ENCODE assay signal across 27 cellular contexts in genomic region chr2:26203091-26203490, GRCh38. TPM values are rescaled to one million over a fixed set of nuclear protein-coding genes. Genes with fewer than 3 reads are reported as not detected.
A peak's percentile ranks its signal among the peaks of the same experiment; 100 is the strongest.
DNase-seq lines count a peak whose midpoint lies in the region; ATAC-seq, FAIRE-seq and TF ChIP-seq lines count a peak whose summit lies in the region.
"Had no signal": no experiment of that assay in that cellular context is flagged by ENCODE, and none has a peak within 500 bp of the region (broad histone marks: within the 10 kb centered on the region; RNA-seq: fewer than 3 reads in every experiment).

No MANE protein-coding gene starts in this region.

- H3K4me1 ChIP-seq in A549, result no peaks in the 10 kb centered on the region
- no peaks in the 10 kb centered on the region for H3K4me1 ChIP-seq in HCT116 (ENCODE audit: control insufficient read depth in 1 of 2, insufficient read depth in 2 of 2, low read length in 2 of 2)
- H3K4me1 ChIP-seq in small intestine (ENCODE audit: control insufficient read depth in 2 of 2, insufficient read depth in 1 of 2, low read depth in 1 of 2, low read length in 1 of 2), result no peaks in the 10 kb centered on the region
- H3K4me1 ChIP-seq: SJSA1 had no signal

- FAIRE-seq in A549 (lab: Jason Lieb, UNC) (no peak), small intestine (lab: Jason Lieb, UNC) (no peak)
- FAIRE-seq: G401.6, HTR-8/SVneo had no signal

- BruUV-seq in HCT116 (replicated peaks; lab: Mats Ljungman, UMichigan), result TSS peak; percentile 27

- H3K27ac ChIP-seq in A549, result no peak overlapping the region
- H3K27ac ChIP-seq in HCT116 (ENCODE audit: low read depth, low read length), result no peak overlapping the region
- H3K27ac ChIP-seq in small intestine (ENCODE audit: low read depth in 1 of 2, low read length in 1 of 2), result no peak overlapping the region
- H3K27ac ChIP-seq: BLaER1 treated with 17β-estradiol and CSF1 and Interleukin-3, amounts not matched to agents 10 nM and 100 nM; SJSA1 had no signal

- H3K4me3 ChIP-seq in A549 (no peak overlapping the region), HCT116 (replicated peaks in 1 of 2; ENCODE audit: low read depth in 1 of 2, low read length in 2 of 2) (no peak overlapping the region), small intestine (ENCODE audit: low read depth in 1 of 2, low read length in 2 of 2) (no peak overlapping the region)
- H3K4me3 ChIP-seq: BLaER1 treated with 17β-estradiol and CSF1 and Interleukin-3, amounts not matched to agents 10 nM and 100 nM; SJSA1 had no signal

- CTCF ChIA-PET in A549 (lab: Yijun Ruan, JAX) (interaction anchor here (0.8 to 1.6 kb wide), 2 partner anchors 18 to 301 kb away, joined by 3 read pairs; no protein-coding TSS in a partner anchor), HCT116 (lab: Charles Lee) (no interaction called here)

- RAD21 ChIA-PET in HCT116 (lab: Charles Lee; ENCODE audit: low non-redundant PET in 1 of 2, low total read pairs in 2 of 2, uncharacterized antibody in 2 of 2, unreplicated experiment in 2 of 2), result no interaction called here

- H3K9ac ChIP-seq in HCT116 (ENCODE audit: low read length), result no peak overlapping the region
- H3K9ac ChIP-seq: BLaER1 treated with 17β-estradiol and CSF1 and Interleukin-3, amounts not matched to agents 10 nM and 100 nM had no signal

- no peak for TF ChIP-seq RAD21 in A549 (conservative IDR thresholded peaks at IDR 0.05 in 1 of 2, IDR thresholded peaks at IDR 0.05 in 1 of 2)
- no peak for TF ChIP-seq RAD21 in HCT116 (IDR thresholded peaks at IDR 0.05; ENCODE audit: low read depth)

- DNase-seq in A549 (ENCODE audit: low read depth in 1 of 2, low spot score in 1 of 2) (no peak), HCT116 (ENCODE audit: low read depth, low spot score) (no peak), NCI-H82 treated with DMSO at 0.1 percent for 48 hours (lab: John Stamatoyannopoulos, UW; ENCODE audit: unreplicated experiment) (peak; percentile 77), glutamatergic neuron (no peak), omental fat pad (ENCODE audit: low spot score) (no peak), small intestine (no peak)
- DNase-seq: AML-193; CD4-positive, alpha-beta T cell; NCI-H1092; NCI-H1417 treated with DMSO at 0.1 percent for 48 hours; NCI-H1694 treated with DMSO at 0.1 percent for 48 hours; NCI-H2081 treated with DMSO at 0.1 percent for 48 hours; NCI-H2171; NCI-H345; NCI-H510A treated with DMSO at 0.1 percent for 48 hours; NCI-H774; Right ventricle myocardium superior; RPMI8226; T-cell had no signal

- H3K4me2 ChIP-seq in A549 (no peak overlapping the region), HCT116 (ENCODE audit: low read length) (no peak overlapping the region)
- H3K4me2 ChIP-seq: BLaER1 treated with 17β-estradiol and CSF1 and Interleukin-3, amounts not matched to agents 10 nM and 100 nM had no signal

- H4K20me1 ChIP-seq in HCT116 (ENCODE audit: insufficient read depth), result no peaks in the 10 kb centered on the region

- H3K27ac Mint-ChIP-seq in glutamatergic neuron (ENCODE audit: unreplicated experiment), result peak overlapping the region; percentile 56
- H3K27ac Mint-ChIP-seq: CD4-positive, alpha-beta T cell; IgD-negative memory B cell had no signal

- no peaks in the 10 kb centered on the region for H3K9me3 ChIP-seq in A549
- no peaks in the 10 kb centered on the region for H3K9me3 ChIP-seq in HCT116 (ENCODE audit: control insufficient read depth in 1 of 2, insufficient read depth in 1 of 2, low read depth in 1 of 2, low read length in 2 of 2)
- no peaks in the 10 kb centered on the region for H3K9me3 ChIP-seq in small intestine (ENCODE audit: control insufficient read depth, low read depth)
- H3K9me3 ChIP-seq: SJSA1 had no signal

- TF ChIP-seq POLR2A in A549 (IDR thresholded peaks at IDR 0.05; ENCODE audit: low read length), result no peak
- no peak for TF ChIP-seq POLR2A in HCT116 (IDR thresholded peaks at IDR 0.05; ENCODE audit: borderline replicate concordance, extremely low read depth, insufficient read depth, insufficient read length)

- H3K4me3 Mint-ChIP-seq in glutamatergic neuron (ENCODE audit: unreplicated experiment), result no peak overlapping the region
- H3K4me3 Mint-ChIP-seq: CD4-positive, alpha-beta T cell; IgD-negative memory B cell; T-cell had no signal

- H3K36me3 ChIP-seq in HCT116 (ENCODE audit: control insufficient read depth in 1 of 2, insufficient read depth in 2 of 2, low read length in 2 of 2) (peaks cover 9 to 23% of the 10 kb centered on the region in 2 experiments; a peak in 3 of 4 replicates), small intestine (ENCODE audit: control insufficient read depth in 2 of 2, insufficient read depth in 2 of 2, low read length in 2 of 2) (peaks cover 23 to 38% of the 10 kb centered on the region in 2 donors)

- peaks cover 7% of the 10 kb centered on the region for H3K4me1 Mint-ChIP-seq in glutamatergic neuron (ENCODE audit: low read depth, unreplicated experiment)
- H3K4me1 Mint-ChIP-seq: T-cell had no signal

- H3K27me3 Mint-ChIP-seq in glutamatergic neuron (ENCODE audit: unreplicated experiment), result no peaks in the 10 kb centered on the region
- H3K27me3 Mint-ChIP-seq: CD4-positive, alpha-beta T cell; IgD-negative memory B cell; T-cell had no signal

- H3K79me2 ChIP-seq in HCT116 (ENCODE audit: insufficient read depth, low read length), result no peaks in the 10 kb centered on the region

- intact Hi-C loops in HCT116 (cut with micrococcal nuclease), result no loop called here

- H3K36me3 Mint-ChIP-seq in glutamatergic neuron (ENCODE audit: unreplicated experiment), result no peaks in the 10 kb centered on the region

- no peak overlapping the region for H2AFZ ChIP-seq in HCT116 (ENCODE audit: low read depth, low read length, poor library complexity, severe bottlenecking)

- ATAC-seq in A549 (no peak), HCT116 (no peak), GM21447 (IDR thresholded peaks at IDR 0.05; ENCODE audit: unreplicated experiment) (no peak), HG02588 (IDR thresholded peaks at IDR 0.05; ENCODE audit: unreplicated experiment) (no peak), omental fat pad (ENCODE audit: low FRiP score) (no peak)
- ATAC-seq: T-cell had no signal

- TF ChIP-seq EP300 in A549 (IDR thresholded peaks at IDR 0.05), result no peak

- POLR2A ChIA-PET in A549 (lab: Yijun Ruan, JAX) (no interaction called here), HCT116 (lab: Charles Lee) (no interaction called here)

- H3K9me2 ChIP-seq in HCT116 (ENCODE audit: insufficient read depth), result no peaks in the 10 kb centered on the region

- no peaks in the 10 kb centered on the region for H3K9me3 Mint-ChIP-seq in glutamatergic neuron (ENCODE audit: unreplicated experiment)
- H3K9me3 Mint-ChIP-seq: CD4-positive, alpha-beta T cell; T-cell had no signal

- no peaks in the 10 kb centered on the region for H3K27me3 ChIP-seq in HCT116 (ENCODE audit: insufficient read depth, low read length)
- H3K27me3 ChIP-seq in small intestine (ENCODE audit: control insufficient read depth in 2 of 2, insufficient read depth in 2 of 2, low read length in 2 of 2), result no peaks in the 10 kb centered on the region
- H3K27me3 ChIP-seq: BLaER1 treated with 17β-estradiol and CSF1 and Interleukin-3, amounts not matched to agents 10 nM and 100 nM; SJSA1 had no signal

- TF ChIP-seq CTCF in A549 (IDR thresholded peaks at IDR 0.05) (no peak), HCT116 (IDR thresholded peaks at IDR 0.05 in 2 of 3, conservative IDR thresholded peaks at IDR 0.05 in 1 of 3; ENCODE audit: borderline replicate concordance in 1 of 3, insufficient read depth in 1 of 3, low read depth in 2 of 3, low read length in 2 of 3) (no peak), glutamatergic neuron (IDR thresholded peaks at IDR 0.05; ENCODE audit: partially characterized antibody, unreplicated experiment) (no peak), omental fat pad (IDR thresholded peaks at IDR 0.05) (no peak)

- 63% methylated on average over 1 of the region's 1 CpG for WGBS in A549 (ENCODE audit: missing lambda C conversion rate)
- WGBS in small intestine, 3 donors, result 52 to 81% (median 70%) methylated on average over 1 of the region's 1 CpG

TF ChIP-seq in A549, 52 proteins besides CTCF, POLR2A, EP300 and RAD21:
- TF ChIP-seq KDM1A (IDR thresholded peaks at IDR 0.05; ENCODE audit: low read depth) (no peak), FOSB (CRISPR knock-in tag; IDR thresholded peaks at IDR 0.05) (no peak), MAFK (IDR thresholded peaks at IDR 0.05; ENCODE audit: partially characterized antibody) (peak; percentile 74)

TF ChIP-seq in HCT116, 20 proteins besides CTCF, POLR2A, EP300 and RAD21:
- TF ChIP-seq CEBPB (IDR thresholded peaks at IDR 0.05; ENCODE audit: low read depth) (no peak), EZH2 (IDR thresholded peaks at IDR 0.05) (no peak), ZFX (IDR thresholded peaks at IDR 0.05) (no peak)

RNA-seq across cellular contexts. Expression of gene GAREM2, which starts 30.2 kb away (rescaled TPM):
- polyA plus RNA-seq in A549 (2011; rRNA removed) (5.1 and 6.6 TPM in 2 replicates), A549 (2017; fragmentation: RNase III; extraction: RNeasy Plus Mini Kit Qiagen cat#74134 plus additional on column Dnase treatment) (4.5 to 5.9 TPM (median 5.6 TPM) in 3 replicates), small intestine (1 to 10 TPM in 1 of 3 donors, under 1 TPM in 2; 0.22 to 1.2 (median 0.54) TPM)
- 5.6 and 8.6 TPM in 2 replicates for polyA plus RNA-seq in A549 (2012; cell fraction: cytosol; rRNA removed)
- polyA plus RNA-seq in A549 (2012; cell fraction: nucleus; rRNA removed), result 11.2 and 11.9 TPM in 2 replicates
- 10.2 and 10.4 TPM in 2 replicates for polyA minus RNA-seq in A549 (2011; rRNA and poly(A)+ RNA removed)
- total RNA-seq in HCT116 (2021; ENCODE audit: unreplicated experiment) (13.3 TPM), glutamatergic neuron (ENCODE audit: unreplicated experiment) (49.3 TPM), omental fat pad (1 to 10 TPM; 1.0 to 3.3 (median 2.0) TPM)
- 6.6 and 8.4 TPM in 2 replicates for polyA plus RNA-seq in HCT116 (2012)
- total RNA-seq: H4 had no signal

RNA-seq across cellular contexts. Expression of gene HADHA, which starts 41.3 kb away (rescaled TPM):
- polyA plus RNA-seq in A549 (2011; rRNA removed) (161 and 174 TPM in 2 replicates), A549 (2017; fragmentation: RNase III; extraction: RNeasy Plus Mini Kit Qiagen cat#74134 plus additional on column Dnase treatment) (122 to 123 TPM (median 122 TPM) in 3 replicates), small intestine (100 to 1,000 TPM; 145 to 209 (median 170) TPM)
- 57.5 and 58.9 TPM in 2 replicates for polyA plus RNA-seq in A549 (2012; cell fraction: cytosol; rRNA removed)
- polyA plus RNA-seq in A549 (2012; cell fraction: nucleus; rRNA removed), result 53.6 and 79.3 TPM in 2 replicates
- polyA minus RNA-seq in A549 (2011; rRNA and poly(A)+ RNA removed), result 163 and 188 TPM in 2 replicates
- total RNA-seq in HCT116 (2021; ENCODE audit: unreplicated experiment) (101 TPM), glutamatergic neuron (ENCODE audit: unreplicated experiment) (89.8 TPM), omental fat pad (100 to 1,000 TPM; 144 to 196 (median 159) TPM)
- polyA plus RNA-seq in HCT116 (2012), result 67.9 and 85.4 TPM in 2 replicates

RNA-seq across cellular contexts. Expression of gene HADHB, which starts 41.6 kb away (rescaled TPM):
- polyA plus RNA-seq in A549 (2011; rRNA removed) (161 and 173 TPM in 2 replicates), A549 (2017; fragmentation: RNase III; extraction: RNeasy Plus Mini Kit Qiagen cat#74134 plus additional on column Dnase treatment) (93.1 to 102 TPM (median 95.4 TPM) in 3 replicates), small intestine (100 to 1,000 TPM; 102 to 331 (median 260) TPM)
- polyA plus RNA-seq in A549 (2012; cell fraction: cytosol; rRNA removed), result 68.9 and 79.4 TPM in 2 replicates
- polyA plus RNA-seq in A549 (2012; cell fraction: nucleus; rRNA removed), result 48.4 and 94.9 TPM in 2 replicates
- polyA minus RNA-seq in A549 (2011; rRNA and poly(A)+ RNA removed), result 136 and 140 TPM in 2 replicates
- total RNA-seq in HCT116 (2021; ENCODE audit: unreplicated experiment) (65.5 TPM), glutamatergic neuron (ENCODE audit: unreplicated experiment) (30.5 TPM), omental fat pad (100 to 1,000 TPM; 130 to 213 (median 167) TPM)
- polyA plus RNA-seq in HCT116 (2012), result 42.9 and 43.2 TPM in 2 replicates
